28 cellular contexts compared by ENCODE assay signal in genomic region chr11:127683321-127683720, GRCh38.
"Had no signal": no experiment of that assay in that cellular context is flagged by ENCODE, and none has a peak within 500 bp of the region (broad histone marks: within the 10 kb centered on the region; RNA-seq: fewer than 3 reads in every experiment).

No MANE protein-coding gene starts in this region.

- H3K36me3 ChIP-seq: colonic mucosa, esophagus muscularis mucosa, esophagus squamous epithelium, gastrocnemius medialis, gastroesophageal sphincter, heart left ventricle, heart right ventricle had no signal

- H3K27me3 ChIP-seq: colonic mucosa, esophagus muscularis mucosa, esophagus squamous epithelium, foreskin keratinocyte, gastrocnemius medialis, gastroesophageal sphincter, heart left ventricle, heart right ventricle had no signal

- DNase-seq: colonic mucosa; cortex of kidney; dermis blood vessel endothelial cell; dorsolateral prefrontal cortex; effector CD4-positive, alpha-beta T cell; effector CD8-positive, alpha-beta T cell; effector memory CD4-positive, alpha-beta T cell; effector memory CD8-positive, alpha-beta T cell; endodermal cell; erythroblast; esophagus squamous epithelium; foreskin fibroblast; foreskin keratinocyte; foreskin melanocyte; gastrocnemius medialis; glutamatergic neuron; head of caudate nucleus; heart left ventricle; heart right ventricle had no signal

- H3K27ac Mint-ChIP-seq: dendritic cell treated with granulocyte-macrophage colony-stimulating factor and Interleukin-4, amounts not matched to agents 40 ng/mL and 50 ng/mL, for 4 days; effector memory CD8-positive, alpha-beta T cell; endodermal cell had no signal

- H3K4me3 ChIP-seq: colonic mucosa, coronary artery, dorsolateral prefrontal cortex, esophagus muscularis mucosa, esophagus squamous epithelium, gastrocnemius medialis, gastroesophageal sphincter, heart left ventricle, heart right ventricle had no signal

- H3K4me1 ChIP-seq: colonic mucosa, esophagus muscularis mucosa, esophagus squamous epithelium, foreskin keratinocyte, gastrocnemius medialis, gastroesophageal sphincter, heart left ventricle, heart right ventricle had no signal

- ATAC-seq: effector memory CD8-positive, alpha-beta T cell; esophagus mucosa; foreskin keratinocyte; gastrocnemius medialis; gastroesophageal sphincter; heart left ventricle; heart right ventricle had no signal

- H3K27ac ChIP-seq: colonic mucosa, coronary artery, dorsolateral prefrontal cortex, epithelial cell of prostate, esophagus muscularis mucosa, esophagus squamous epithelium, foreskin keratinocyte, gastrocnemius medialis, gastroesophageal sphincter, heart left ventricle, heart right ventricle had no signal

- H3K9me3 ChIP-seq: colonic mucosa, esophagus muscularis mucosa, gastrocnemius medialis, gastroesophageal sphincter, heart left ventricle, heart right ventricle had no signal

- H3K27me3 Mint-ChIP-seq: dendritic cell treated with granulocyte-macrophage colony-stimulating factor and Interleukin-4, amounts not matched to agents 40 ng/mL and 50 ng/mL, for 4 days; effector memory CD8-positive, alpha-beta T cell had no signal

- H3K9me3 Mint-ChIP-seq: endodermal cell had no signal

- FAIRE-seq: colon, endothelial cell of umbilical vein, frontal cortex had no signal

- H3K4me3 Mint-ChIP-seq: dendritic cell treated with granulocyte-macrophage colony-stimulating factor and Interleukin-4, amounts not matched to agents 40 ng/mL and 50 ng/mL, for 4 days; effector memory CD8-positive, alpha-beta T cell; endodermal cell had no signal
